ENCODE assay signal across 14 cellular contexts in genomic region chr10:12504628-12505027, GRCh38.
"Had no signal": no experiment of that assay in that cellular context is flagged by ENCODE, and none has a peak within 500 bp of the region (broad histone marks: within the 10 kb centered on the region; RNA-seq: fewer than 3 reads in every experiment).

No MANE protein-coding gene starts in this region.

- ATAC-seq: activated CD4-positive, alpha-beta T cell treated with anti-CD3 and anti-CD28 coated beads for 36 hours; body of pancreas; gastrocnemius medialis; left lung; right cardiac atrium had no signal

- DNase-seq: activated CD4-positive, alpha-beta memory T cell treated with anti-CD3 and anti-CD28 coated beads, Interleukin-2, amount 10 ng/mL, durations not matched to agents 7 days and 5 days; activated CD4-positive, alpha-beta T cell treated with anti-CD3 and anti-CD28 coated beads for 36 hours; activated naive CD4-positive, alpha-beta T cell treated with Interleukin-2 at 50 U/mL for 16 hours; activated naive CD8-positive, alpha-beta T cell treated with anti-CD3 and anti-CD28 coated beads, Interleukin-2, amount 10 ng/mL, durations not matched to agents 7 days and 5 days; amygdala; body of pancreas; caudate nucleus; gastrocnemius medialis; left lung; midbrain; right cardiac atrium; stimulated activated CD4-positive, alpha-beta T cell treated with anti-CD3 and anti-CD28 coated beads, Interleukin-2, amount 100 ng/mL, for 24 hours; SW 1271 had no signal

- H3K4me3 ChIP-seq: body of pancreas, gastrocnemius medialis, left lung, prostate gland had no signal

- H3K36me3 ChIP-seq: gastrocnemius medialis, left lung, prostate gland had no signal

- H3K27ac ChIP-seq: body of pancreas, gastrocnemius medialis, left lung, prostate gland had no signal

- H3K9me3 ChIP-seq: body of pancreas, gastrocnemius medialis, left lung, prostate gland had no signal

- H3K4me1 ChIP-seq: prostate gland had no signal

- H3K27me3 ChIP-seq: body of pancreas, gastrocnemius medialis, left lung had no signal
